In genomic region chr3:186589115-186589514, GRCh38 we compare ENCODE assay signal across 11 cellular contexts. TPM values are rescaled to one million over a fixed set of nuclear protein-coding genes. Genes with fewer than 3 reads are reported as not detected.
DNase-seq lines count a peak whose midpoint lies in the region; FAIRE-seq and TF ChIP-seq lines count a peak whose summit lies in the region.
"Had no signal": no experiment of that assay in that cellular context is flagged by ENCODE, and none has a peak within 500 bp of the region (broad histone marks: within the 10 kb centered on the region; RNA-seq: fewer than 3 reads in every experiment).

No MANE protein-coding gene starts in this region.

- H3K4me1 ChIP-seq in astrocyte (ENCODE audit: insufficient read depth, low read length) = no peaks in the 10 kb centered on the region
- H3K4me1 ChIP-seq: transverse colon had no signal

- no peaks in the 10 kb centered on the region for H3K79me2 ChIP-seq in astrocyte (ENCODE audit: insufficient read depth, low read length)

- H3K27me3 Mint-ChIP-seq in astrocyte (ENCODE audit: low read depth, unreplicated experiment) (peaks cover 11% of the 10 kb centered on the region), nephron (ENCODE audit: low read depth) (peaks cover 6% of the 10 kb centered on the region)
- no peaks in the 10 kb centered on the region for H3K27me3 Mint-ChIP-seq in activated naive CD8-positive, alpha-beta T cell treated with anti-CD3 and anti-CD28 coated beads for 36 hours

- no peak overlapping the region for H3K9ac ChIP-seq in astrocyte (ENCODE audit: low read length)

- H3K27ac ChIP-seq in astrocyte (ENCODE audit: low read depth, low read length) = no peak overlapping the region
- H3K27ac ChIP-seq: Peyer's patch, transverse colon had no signal

- H3K4me3 Mint-ChIP-seq in astrocyte (ENCODE audit: unreplicated experiment) (no peak overlapping the region), nephron (no peak overlapping the region)
- H3K4me3 Mint-ChIP-seq in activated naive CD8-positive, alpha-beta T cell treated with anti-CD3 and anti-CD28 coated beads for 36 hours = no peak overlapping the region
- H3K4me3 Mint-ChIP-seq: activated T-helper 1 cell treated with anti-CD3 and anti-CD28 coated beads, Interleukin-12 subunit alpha, Interleukin-12 subunit beta, Interleukin-2, Interleukin-4 antibody, amounts not matched to agents 30 ng/mL and 10 ng/mL and 1 ng/mL, durations not matched to agents 14 hours and 24 hours and 36 hours had no signal

- no peak for FAIRE-seq in astrocyte (lab: Jason Lieb, UNC)

- H3K4me3 ChIP-seq in astrocyte (ENCODE audit: insufficient read depth, low read depth, low read length) = no peak overlapping the region
- H3K4me3 ChIP-seq: Peyer's patch, transverse colon had no signal

- TF ChIP-seq CTCF in astrocyte (IDR thresholded peaks at IDR 0.05; ENCODE audit: insufficient read depth, low read depth, low read length) = peak; percentile 25
- TF ChIP-seq CTCF in nephron (IDR thresholded peaks at IDR 0.05; ENCODE audit: unreplicated experiment in 3 of 3) = peak in 2 of 3 experiments; percentile 24

- H4K20me1 ChIP-seq in astrocyte (ENCODE audit: insufficient read depth, low read length) = peaks cover 4% of the 10 kb centered on the region

- no peaks in the 10 kb centered on the region for H3K27me3 ChIP-seq in astrocyte (ENCODE audit: insufficient read depth, low read length)
- H3K27me3 ChIP-seq: Peyer's patch, transverse colon had no signal

- peak; percentile 59 for DNase-seq in DMS53 (lab: John Stamatoyannopoulos, UW)
- DNase-seq in DMS53 treated with DMSO at 0.1 percent for 48 hours (lab: John Stamatoyannopoulos, UW; ENCODE audit: unreplicated experiment) = no peak
- DNase-seq in astrocyte (ENCODE audit: low read depth) = no peak
- DNase-seq in activated naive CD8-positive, alpha-beta T cell treated with anti-CD3 and anti-CD28 coated beads for 36 hours = no peak
- DNase-seq in NCI-H526 (lab: John Stamatoyannopoulos, UW) = no peak
- DNase-seq: stimulated activated CD4-positive, alpha-beta T cell treated with anti-CD3 and anti-CD28 coated beads, Interleukin-12 subunit alpha, Interleukin-12 subunit beta, amount 100 ng/mL, for 4 hours; transverse colon had no signal

- no peak overlapping the region for H3K27ac Mint-ChIP-seq in astrocyte (ENCODE audit: unreplicated experiment)
- H3K27ac Mint-ChIP-seq in nephron = no peak overlapping the region
- no peak overlapping the region for H3K27ac Mint-ChIP-seq in activated naive CD8-positive, alpha-beta T cell treated with anti-CD3 and anti-CD28 coated beads for 36 hours
- H3K27ac Mint-ChIP-seq: activated T-helper 1 cell treated with anti-CD3 and anti-CD28 coated beads, Interleukin-12 subunit alpha, Interleukin-12 subunit beta, Interleukin-2, Interleukin-4 antibody, amounts not matched to agents 30 ng/mL and 10 ng/mL and 1 ng/mL, durations not matched to agents 14 hours and 24 hours and 36 hours had no signal

- H2AFZ ChIP-seq in astrocyte (ENCODE audit: low read depth, low read length) = no peak overlapping the region

- H3K36me3 ChIP-seq in astrocyte (ENCODE audit: insufficient read depth, low read length) = peaks cover 17% of the 10 kb centered on the region

- H3K36me3 Mint-ChIP-seq in astrocyte (ENCODE audit: low read depth, unreplicated experiment) (peaks cover 5% of the 10 kb centered on the region), nephron (ENCODE audit: low read depth) (peaks cover 14% of the 10 kb centered on the region)
- peaks cover 7% of the 10 kb centered on the region for H3K36me3 Mint-ChIP-seq in activated naive CD8-positive, alpha-beta T cell treated with anti-CD3 and anti-CD28 coated beads for 36 hours

- H3K4me2 ChIP-seq in astrocyte (ENCODE audit: low read length) = no peak overlapping the region

- H3K9me3 ChIP-seq in astrocyte (ENCODE audit: insufficient read depth, low read depth, low read length) = no peaks in the 10 kb centered on the region
- H3K9me3 ChIP-seq: Peyer's patch, transverse colon had no signal

- peaks cover 9% of the 10 kb centered on the region for H3K4me1 Mint-ChIP-seq in astrocyte (ENCODE audit: low read depth, unreplicated experiment)
- no peaks in the 10 kb centered on the region for H3K4me1 Mint-ChIP-seq in nephron
- peaks cover 18% of the 10 kb centered on the region for H3K4me1 Mint-ChIP-seq in activated naive CD8-positive, alpha-beta T cell treated with anti-CD3 and anti-CD28 coated beads for 36 hours

- H3K9me3 Mint-ChIP-seq in astrocyte (ENCODE audit: unreplicated experiment) (no peaks in the 10 kb centered on the region), nephron (no peaks in the 10 kb centered on the region)
- H3K9me3 Mint-ChIP-seq in activated naive CD8-positive, alpha-beta T cell treated with anti-CD3 and anti-CD28 coated beads for 36 hours = no peaks in the 10 kb centered on the region
- H3K9me3 Mint-ChIP-seq: activated T-helper 1 cell treated with anti-CD3 and anti-CD28 coated beads, Interleukin-12 subunit alpha, Interleukin-12 subunit beta, Interleukin-2, Interleukin-4 antibody, amounts not matched to agents 30 ng/mL and 10 ng/mL and 1 ng/mL, durations not matched to agents 14 hours and 24 hours and 36 hours had no signal

RNA-seq across cellular contexts. Expression of gene DNAJB11, which starts 18.6 kb away (rescaled TPM):
- 83.0 and 84.3 TPM in 2 replicates for total RNA-seq in astrocyte
- 10 to 100 TPM; 51.7 to 53.9 TPM for total RNA-seq in activated naive CD8-positive, alpha-beta T cell treated with anti-CD3 and anti-CD28 coated beads for 36 hours

RNA-seq across cellular contexts. Expression of gene TBCCD1, which starts 22.0 kb away (rescaled TPM):
- total RNA-seq in astrocyte = 8.7 and 10.2 TPM in 2 replicates
- total RNA-seq in activated naive CD8-positive, alpha-beta T cell treated with anti-CD3 and anti-CD28 coated beads for 36 hours = 10 to 100 TPM; 12.7 to 15.4 TPM

RNA-seq across cellular contexts. Expression of gene AHSG, which starts 23.7 kb away (rescaled TPM):
- total RNA-seq in astrocyte = not detected in 2 replicates
- not detected for total RNA-seq in activated naive CD8-positive, alpha-beta T cell treated with anti-CD3 and anti-CD28 coated beads for 36 hours
- total RNA-seq: A172, Peyer's patch, transverse colon had no signal

RNA-seq across cellular contexts. Expression of gene CRYGS, which starts 44.9 kb away (rescaled TPM):
- total RNA-seq in astrocyte = 1.3 and 2.1 TPM in 2 replicates
- 1 to 10 TPM; 1.7 TPM for total RNA-seq in activated naive CD8-positive, alpha-beta T cell treated with anti-CD3 and anti-CD28 coated beads for 36 hours

RNA-seq across cellular contexts. Expression of gene FETUB, which starts 51.1 kb away (rescaled TPM):
- not detected in 2 replicates for total RNA-seq in astrocyte
- total RNA-seq in activated naive CD8-positive, alpha-beta T cell treated with anti-CD3 and anti-CD28 coated beads for 36 hours = not detected
- total RNA-seq: activated T-helper 1 cell treated with anti-CD3 and anti-CD28 coated beads, Interleukin-12 subunit alpha, Interleukin-12 subunit beta, Interleukin-2, Interleukin-4 antibody, amounts not matched to agents 30 ng/mL and 10 ng/mL and 1 ng/mL, durations not matched to agents 14 hours and 24 hours and 36 hours; Peyer's patch; transverse colon had no signal
